ENCODE assay signal across 19 cellular contexts in genomic region chr1:90763930-90764329, GRCh38. TPM values are rescaled to one million over a fixed set of nuclear protein-coding genes. Genes with fewer than 3 reads are reported as not detected.
DNase-seq lines count a peak whose midpoint lies in the region.
"Had no signal": no experiment of that assay in that cellular context is flagged by ENCODE, and none has a peak within 500 bp of the region (broad histone marks: within the 10 kb centered on the region; RNA-seq: fewer than 3 reads in every experiment).

No MANE protein-coding gene starts in this region.

- peak; percentile 58 for DNase-seq in A172 (ENCODE audit: low spot score)
- peak; percentile 6 for DNase-seq in COLO829 (ENCODE audit: low spot score)
- peak; percentile 52 for DNase-seq in HT1080 (ENCODE audit: low read depth)
- peak; percentile 89 for DNase-seq in SK-MEL-5 (ENCODE audit: low read depth, low spot score)
- DNase-seq in NCI-H526 treated with DMSO at 0.1 percent for 48 hours (lab: John Stamatoyannopoulos, UW) = no peak
- DNase-seq in HuH-7.5 (ENCODE audit: low spot score) = no peak
- no peak for DNase-seq in NCI-H524 (lab: John Stamatoyannopoulos, UW)
- DNase-seq: AML-193; CD4-positive, alpha-beta T cell; DMS153; DMS79; EL; GM23248; IMR-90; KBM-7 had no signal

- in situ Hi-C loops in SK-MEL-5 (cut with HindIII; ENCODE audit: low pct_unique_long_range_greater_than_20kb, low sequenced_read_pairs) = no loop called here

RNA-seq across cellular contexts. Expression of gene BARHL2, which starts 46.8 kb away (rescaled TPM):
- total RNA-seq in A172 (2014; rRNA removed; shearing (Covaris generic)) = not detected in 2 replicates
- total RNA-seq in HT1080 (2014; rRNA removed; shearing (Covaris generic)) = not detected in 2 replicates
- polyA plus RNA-seq in HT1080 (2015; cell fraction: cytosol; rRNA removed) = not detected in 2 replicates
- not detected in 2 replicates for polyA plus RNA-seq in HT1080 (2015; cell fraction: nucleus; rRNA removed)
- 0.11 TPM in 1 of 2 replicates, not detected in the other for total RNA-seq in SK-MEL-5 (2014; rRNA removed; shearing (Covaris generic))
- polyA plus RNA-seq in SK-MEL-5 (2015; cell fraction: cytosol; rRNA removed) = 0.39 and 1.0 TPM in 2 replicates
- polyA plus RNA-seq in SK-MEL-5 (2015; cell fraction: nucleus; rRNA removed) = 0.49 and 0.51 TPM in 2 replicates
- total RNA-seq: CD4-positive, alpha-beta T cell; GM23248; H4; HT-29; IMR-90 had no signal
- polyA plus RNA-seq: A549, BJ, GM23248, IMR-90 had no signal

Comparison
In these comparisons a context has a peak if more than half of its experiments do, and no peak if none do; other contexts are left out.
1. DNase-seq: peak in A172 (single experiment), COLO829 (single experiment), HT1080 (single experiment) and SK-MEL-5 (single experiment); none in NCI-H526 treated with DMSO at 0.1 percent for 48 hours (single experiment), HuH-7.5 (single experiment) and NCI-H524 (0 of 2).